8 cellular contexts compared by ENCODE assay signal in genomic region chr7:32501522-32501921, GRCh38. TPM values are rescaled to one million over a fixed set of nuclear protein-coding genes. Genes with fewer than 3 reads are reported as not detected.
A peak's percentile ranks its signal among the peaks of the same experiment; 100 is the strongest.
DNase-seq lines count a peak whose midpoint lies in the region; ATAC-seq and TF ChIP-seq lines count a peak whose summit lies in the region.

No MANE protein-coding gene starts in this region.

- H3K4me1 ChIP-seq in spleen = peaks cover 15 to 94% (median 54%) of the 10 kb centered on the region in 6 donors

- no peak for DNase-seq in stimulated activated naive CD8-positive, alpha-beta T cell treated with anti-CD3 and anti-CD28 coated beads, Interleukin-15, Interleukin-2, amounts not matched to agents 100 U/mL and 50 U/mL, for 24 hours
- peak; percentile 46 for DNase-seq in amniotic epithelial cell (ENCODE audit: low read depth)
- DNase-seq in kidney tubule cell (ENCODE audit: low spot score) = peak; percentile 55
- DNase-seq in NCI-H187 (lab: John Stamatoyannopoulos, UW) = no peak
- no peak for DNase-seq in spleen

- no peak for TF ChIP-seq CTCF in spleen (IDR thresholded peaks at IDR 0.05 in 8 of 11, conservative IDR thresholded peaks at IDR 0.05 in 3 of 11)

- no peaks in the 10 kb centered on the region for H3K9me3 Mint-ChIP-seq in stimulated activated naive CD8-positive, alpha-beta T cell treated with anti-CD3 and anti-CD28 coated beads, Interleukin-15, Interleukin-2, amounts not matched to agents 100 ng/mL and 50 ng/mL, for 24 hours

- TF ChIP-seq POLR2A in spleen (IDR thresholded peaks at IDR 0.05) = no peak

- H3K4me3 Mint-ChIP-seq in stimulated activated naive CD8-positive, alpha-beta T cell treated with anti-CD3 and anti-CD28 coated beads, Interleukin-15, Interleukin-2, amounts not matched to agents 100 ng/mL and 50 ng/mL, for 24 hours = peak overlapping the region; percentile 60

- H3K4me3 ChIP-seq in spleen = no peak overlapping the region

- intact Hi-C loops in spleen (cut with DNase I; ENCODE audit: low total_unique reads) = no loop called here

- no peak for ATAC-seq in stimulated activated naive CD8-positive, alpha-beta T cell treated with anti-CD3 and anti-CD28 coated beads, Interleukin-15, Interleukin-2, amounts not matched to agents 100 U/mL and 50 U/mL, for 24 hours
- no peak for ATAC-seq in GM18858 (IDR thresholded peaks at IDR 0.05; ENCODE audit: unreplicated experiment)
- ATAC-seq in GM21381 (IDR thresholded peaks at IDR 0.05; ENCODE audit: unreplicated experiment) = no peak

- H3K4me1 Mint-ChIP-seq in stimulated activated naive CD8-positive, alpha-beta T cell treated with anti-CD3 and anti-CD28 coated beads, Interleukin-15, Interleukin-2, amounts not matched to agents 100 ng/mL and 50 ng/mL, for 24 hours (ENCODE audit: low read depth) = peaks cover 84% of the 10 kb centered on the region

- peaks cover 0 to 5% (median 0%) of the 10 kb centered on the region in 8 donors for H3K9me3 ChIP-seq in spleen

- H3K36me3 ChIP-seq in spleen = peaks cover 0 to 9% (median 0%) of the 10 kb centered on the region in 6 donors

- peaks cover 40% of the 10 kb centered on the region for H3K36me3 Mint-ChIP-seq in stimulated activated naive CD8-positive, alpha-beta T cell treated with anti-CD3 and anti-CD28 coated beads, Interleukin-15, Interleukin-2, amounts not matched to agents 100 ng/mL and 50 ng/mL, for 24 hours (ENCODE audit: low read depth)

- H3K27me3 Mint-ChIP-seq in stimulated activated naive CD8-positive, alpha-beta T cell treated with anti-CD3 and anti-CD28 coated beads, Interleukin-15, Interleukin-2, amounts not matched to agents 100 ng/mL and 50 ng/mL, for 24 hours = no peaks in the 10 kb centered on the region

- H3K27ac Mint-ChIP-seq in stimulated activated naive CD8-positive, alpha-beta T cell treated with anti-CD3 and anti-CD28 coated beads, Interleukin-15, Interleukin-2, amounts not matched to agents 100 ng/mL and 50 ng/mL, for 24 hours = peak overlapping the region; percentile 96

- no peaks in the 10 kb centered on the region for H3K27me3 ChIP-seq in spleen (replicated peaks in 1 of 7)

- peak overlapping the region in 4 of 8 donors; percentile 24 to 56 (median 42) for H3K27ac ChIP-seq in spleen

- WGBS in spleen, 5 donors = 57 to 100% (median 88%) methylated on average over 1 of the region's 1 CpG

RNA-seq across cellular contexts. Expression of gene AVL9, which starts 6.2 kb away (rescaled TPM):
- 10 to 100 TPM; 29.8 to 54.8 (median 36.7) TPM for total RNA-seq in spleen
- polyA plus RNA-seq in spleen = 10 to 100 TPM in 1 of 3 donors, 1 to 10 TPM in 2; 8.4 to 10.0 (median 8.6) TPM

RNA-seq across cellular contexts. Expression of gene LSM5, which starts 11.3 kb away (rescaled TPM):
- 10 to 100 TPM; 14.5 to 36.8 (median 29.7) TPM for total RNA-seq in spleen
- polyA plus RNA-seq in spleen = 100 to 1,000 TPM in 2 of 3 donors, 10 to 100 TPM in 1; 95.1 to 142 (median 101) TPM

Comparison
In these comparisons a context has a peak if more than half of its experiments do, and no peak if none do; other contexts are left out.
1. DNase-seq: peak in amniotic epithelial cell (single experiment) and kidney tubule cell (single experiment); none in stimulated activated naive CD8-positive, alpha-beta T cell treated with anti-CD3 and anti-CD28 coated beads, Interleukin-15, Interleukin-2, amounts not matched to agents 100 U/mL and 50 U/mL, for 24 hours (single experiment), NCI-H187 (0 of 2) and spleen (single experiment).